Comparison of ENCODE assay signal across 11 cellular contexts in genomic region chr20:47335251-47336012, GRCh38. TPM values are rescaled to one million over a fixed set of nuclear protein-coding genes. Genes with fewer than 3 reads are reported as not detected.
A peak's percentile ranks its signal among the peaks of the same experiment; 100 is the strongest.
DNase-seq lines count a peak whose midpoint lies in the region; ATAC-seq and TF ChIP-seq lines count a peak whose summit lies in the region.
"Had no signal": no experiment of that assay in that cellular context is flagged by ENCODE, and none has a peak within 500 bp of the region (broad histone marks: within the 10 kb centered on the region; RNA-seq: fewer than 3 reads in every experiment).

No MANE protein-coding gene starts in this region.

- no peak for ATAC-seq in CD4-positive, CD25-positive, alpha-beta regulatory T cell (ENCODE audit: low read depth in 2 of 2)
- no peak for ATAC-seq in activated naive CD8-positive, alpha-beta T cell treated with anti-CD3 and anti-CD28 coated beads, Interleukin-2, amount 50 U/mL, for 24 hours
- ATAC-seq in psoas muscle (no peak), GM21825 (IDR thresholded peaks at IDR 0.05; ENCODE audit: unreplicated experiment) (no peak)
- ATAC-seq in activated CD4-positive, CD25-positive, alpha-beta regulatory T cell treated with anti-CD3 and anti-CD28 coated beads, Interleukin-2, amount 50 U/mL, for 24 hours, result no peak

- no peak overlapping the region for H2AFZ ChIP-seq in hepatocyte

- no peaks in the 10 kb centered on the region for H3K9me3 Mint-ChIP-seq in CD4-positive, CD25-positive, alpha-beta regulatory T cell
- H3K9me3 Mint-ChIP-seq in activated naive CD8-positive, alpha-beta T cell treated with anti-CD3 and anti-CD28 coated beads, Interleukin-2, amount 50 U/mL, for 24 hours, result no peaks in the 10 kb centered on the region
- H3K9me3 Mint-ChIP-seq: activated naive CD8-positive, alpha-beta T cell treated with anti-CD3 and anti-CD28 coated beads, Interleukin-2, amount 10 ng/mL, durations not matched to agents 7 days and 5 days had no signal

- DNase-seq in CD4-positive, CD25-positive, alpha-beta regulatory T cell, result no peak
- no peak for DNase-seq in activated naive CD8-positive, alpha-beta T cell treated with anti-CD3 and anti-CD28 coated beads, Interleukin-2, amount 50 U/mL, for 24 hours
- DNase-seq in hepatocyte (ENCODE audit: low spot score), result no peak
- no peak for DNase-seq in psoas muscle
- DNase-seq in germinal center (ENCODE audit: low spot score), result no peak
- DNase-seq in NOMO-1 (lab: John Stamatoyannopoulos, UW; ENCODE audit: unreplicated experiment in 2 of 2), result no peak
- DNase-seq: activated naive CD8-positive, alpha-beta T cell treated with anti-CD3 and anti-CD28 coated beads, Interleukin-2, amount 10 ng/mL, durations not matched to agents 7 days and 5 days; COR-L47; NCI-H510A treated with DMSO at 0.1 percent for 48 hours had no signal

- H3K27me3 ChIP-seq in CD4-positive, CD25-positive, alpha-beta regulatory T cell (ENCODE audit: control insufficient read depth, insufficient read depth, low read length), result no peaks in the 10 kb centered on the region
- H3K27me3 ChIP-seq in hepatocyte (no peaks in the 10 kb centered on the region), psoas muscle (ENCODE audit: insufficient read depth in 3 of 3, low read length in 2 of 3) (no peaks in the 10 kb centered on the region)

- peaks cover 5% of the 10 kb centered on the region for H3K4me1 ChIP-seq in CD4-positive, CD25-positive, alpha-beta regulatory T cell (ENCODE audit: control insufficient read depth, insufficient read depth, low read length, poor library complexity, severe bottlenecking)
- H3K4me1 ChIP-seq in hepatocyte (ENCODE audit: insufficient read depth), result peaks cover 76% of the 10 kb centered on the region
- H3K4me1 ChIP-seq in psoas muscle, result peaks cover 44% of the 10 kb centered on the region

- H3K27ac ChIP-seq in CD4-positive, CD25-positive, alpha-beta regulatory T cell (ENCODE audit: insufficient read depth, low read length, poor library complexity, severe bottlenecking), result no peak overlapping the region
- H3K27ac ChIP-seq in hepatocyte, result peak overlapping the region; percentile 76
- peak overlapping the region; percentile 68 for H3K27ac ChIP-seq in psoas muscle

- intact Hi-C loops in psoas muscle (cut with DNase I), result no loop called here

- no peaks in the 10 kb centered on the region for H3K27me3 Mint-ChIP-seq in CD4-positive, CD25-positive, alpha-beta regulatory T cell
- H3K27me3 Mint-ChIP-seq in activated naive CD8-positive, alpha-beta T cell treated with anti-CD3 and anti-CD28 coated beads, Interleukin-2, amount 50 U/mL, for 24 hours, result no peaks in the 10 kb centered on the region
- H3K27me3 Mint-ChIP-seq: activated naive CD8-positive, alpha-beta T cell treated with anti-CD3 and anti-CD28 coated beads, Interleukin-2, amount 10 ng/mL, durations not matched to agents 7 days and 5 days had no signal

- H4K20me1 ChIP-seq in hepatocyte (ENCODE audit: insufficient read depth, poor library complexity, severe bottlenecking), result no peaks in the 10 kb centered on the region

- H3K36me3 ChIP-seq in CD4-positive, CD25-positive, alpha-beta regulatory T cell (ENCODE audit: control insufficient read depth, insufficient read depth, low read length), result peaks cover 52% of the 10 kb centered on the region
- H3K36me3 ChIP-seq in hepatocyte (replicated peaks; ENCODE audit: insufficient read depth, low read depth) (no peaks in the 10 kb centered on the region), psoas muscle (ENCODE audit: insufficient read depth in 1 of 2, low read depth in 1 of 2) (peaks cover 0 to 10% of the 10 kb centered on the region in 2 donors)

- 72% methylated on average over 10 of the region's 10 CpGs for whole genome bisulfite sequencing in hepatocyte (ENCODE audit: low lambda C conversion rate, missing lambda C conversion rate)
- WGBS in psoas muscle, 3 donors, result 60 to 74% (median 72%) methylated on average over 10 of the region's 10 CpGs

- no peak for TF ChIP-seq CTCF in hepatocyte (IDR thresholded peaks at IDR 0.05; ENCODE audit: poor library complexity)
- no peak for TF ChIP-seq CTCF in psoas muscle (IDR thresholded peaks at IDR 0.05)

- H3K9me3 ChIP-seq in CD4-positive, CD25-positive, alpha-beta regulatory T cell (ENCODE audit: control insufficient read depth in 2 of 2, low read length in 2 of 2), result no peaks in the 10 kb centered on the region
- H3K9me3 ChIP-seq in hepatocyte (ENCODE audit: low read depth) (no peaks in the 10 kb centered on the region), psoas muscle (no peaks in the 10 kb centered on the region)

- no peaks in the 10 kb centered on the region for H3K9me2 ChIP-seq in hepatocyte (replicated peaks; ENCODE audit: insufficient read depth)

- H3K4me3 Mint-ChIP-seq in CD4-positive, CD25-positive, alpha-beta regulatory T cell, result no peak overlapping the region
- H3K4me3 Mint-ChIP-seq in activated naive CD8-positive, alpha-beta T cell treated with anti-CD3 and anti-CD28 coated beads, Interleukin-2, amount 50 U/mL, for 24 hours, result no peak overlapping the region
- H3K4me3 Mint-ChIP-seq: activated naive CD8-positive, alpha-beta T cell treated with anti-CD3 and anti-CD28 coated beads, Interleukin-2, amount 10 ng/mL, durations not matched to agents 7 days and 5 days had no signal

- H3K36me3 Mint-ChIP-seq in CD4-positive, CD25-positive, alpha-beta regulatory T cell, result peaks cover 33% of the 10 kb centered on the region
- H3K36me3 Mint-ChIP-seq in activated naive CD8-positive, alpha-beta T cell treated with anti-CD3 and anti-CD28 coated beads, Interleukin-2, amount 50 U/mL, for 24 hours (ENCODE audit: low read depth), result peaks cover 26% of the 10 kb centered on the region

- peaks cover 13 to 72% (median 40%) of the 10 kb centered on the region in 4 donors for H3K4me1 Mint-ChIP-seq in CD4-positive, CD25-positive, alpha-beta regulatory T cell
- peaks cover 45% of the 10 kb centered on the region for H3K4me1 Mint-ChIP-seq in activated naive CD8-positive, alpha-beta T cell treated with anti-CD3 and anti-CD28 coated beads, Interleukin-2, amount 50 U/mL, for 24 hours

- peak overlapping the region; percentile 39 for H3K4me2 ChIP-seq in hepatocyte

- H3K27ac Mint-ChIP-seq in CD4-positive, CD25-positive, alpha-beta regulatory T cell, result peak overlapping the region in 2 of 3 donors; percentile 12 to 35
- peak overlapping the region; percentile 2 for H3K27ac Mint-ChIP-seq in activated naive CD8-positive, alpha-beta T cell treated with anti-CD3 and anti-CD28 coated beads, Interleukin-2, amount 50 U/mL, for 24 hours
- H3K27ac Mint-ChIP-seq: activated naive CD8-positive, alpha-beta T cell treated with anti-CD3 and anti-CD28 coated beads, Interleukin-2, amount 10 ng/mL, durations not matched to agents 7 days and 5 days had no signal

- H3K79me2 ChIP-seq in hepatocyte, result peaks cover 95% of the 10 kb centered on the region

- no peak overlapping the region for H3K4me3 ChIP-seq in CD4-positive, CD25-positive, alpha-beta regulatory T cell (ENCODE audit: low read depth, low read length)
- H3K4me3 ChIP-seq in hepatocyte (no peak overlapping the region), psoas muscle (peak overlapping the region; percentile 23)

RNA-seq across cellular contexts. Expression of gene ZMYND8, which starts 21.1 kb away (rescaled TPM):
- 47.2 TPM for total RNA-seq in CD4-positive, CD25-positive, alpha-beta regulatory T cell
- 10 to 100 TPM in 1 of 4 donors, 1 to 10 TPM in 3; 7.5 to 10.4 (median 8.2) TPM for polyA plus RNA-seq in CD4-positive, CD25-positive, alpha-beta regulatory T cell
- total RNA-seq in hepatocyte (28.9 and 30.3 TPM in 2 replicates), psoas muscle (10 to 100 TPM; 17.7 to 42.9 (median 22.4) TPM)
- polyA plus RNA-seq in hepatocyte (34.3 and 43.1 TPM in 2 replicates), psoas muscle (1 to 10 TPM; 4.7 to 9.5 (median 8.2) TPM)
